25 cellular contexts compared by ENCODE assay signal in genomic region chr6:16559091-16559490, GRCh38.
DNase-seq lines count a peak whose midpoint lies in the region; ATAC-seq, FAIRE-seq and TF ChIP-seq lines count a peak whose summit lies in the region.
"Had no signal": no experiment of that assay in that cellular context is flagged by ENCODE, and none has a peak within 500 bp of the region (broad histone marks: within the 10 kb centered on the region; RNA-seq: fewer than 3 reads in every experiment).

No MANE protein-coding gene starts in this region.

- FAIRE-seq in islet of Langerhans (lab: Jason Lieb, UNC) = peak; percentile 53
- FAIRE-seq: G401.6, GM18507, K562 had no signal

- H3K27ac Mint-ChIP-seq in stimulated activated memory B cell treated with anti-CD40 and anti-IgM and Interleukin-4, amounts not matched to agents 10 μg/mL and 1 μg/mL and 100 μg/mL, for 72 hours = no peak overlapping the region
- H3K27ac Mint-ChIP-seq: activated naive CD4-positive, alpha-beta T cell treated with anti-CD3 and anti-CD28 coated beads, Interleukin-2, amount 10 ng/mL, durations not matched to agents 7 days and 5 days; progenitor cell of endocrine pancreas had no signal

- ATAC-seq in HG02938 (IDR thresholded peaks at IDR 0.05; ENCODE audit: unreplicated experiment) = no peak
- no peak for ATAC-seq in stimulated activated memory B cell treated with anti-CD40 and anti-IgM and Interleukin-4, amounts not matched to agents 10 μg/mL and 1 μg/mL and 100 μg/mL, for 72 hours
- ATAC-seq: K562, left lung, Panc1 had no signal

- no peak overlapping the region for H3K4me3 Mint-ChIP-seq in stimulated activated memory B cell treated with anti-CD40 and anti-IgM and Interleukin-4, amounts not matched to agents 10 μg/mL and 1 μg/mL and 100 μg/mL, for 72 hours
- H3K4me3 Mint-ChIP-seq: activated naive CD4-positive, alpha-beta T cell treated with anti-CD3 and anti-CD28 coated beads, Interleukin-2, amount 10 ng/mL, durations not matched to agents 7 days and 5 days; CD4-positive, alpha-beta memory T cell; central memory CD8-positive, alpha-beta T cell had no signal

- no peaks in the 10 kb centered on the region for H3K4me1 Mint-ChIP-seq in stimulated activated memory B cell treated with anti-CD40 and anti-IgM and Interleukin-4, amounts not matched to agents 10 μg/mL and 1 μg/mL and 100 μg/mL, for 72 hours
- H3K4me1 Mint-ChIP-seq: activated naive CD4-positive, alpha-beta T cell treated with anti-CD3 and anti-CD28 coated beads, Interleukin-2, amount 10 ng/mL, durations not matched to agents 7 days and 5 days had no signal

- H3K36me3 Mint-ChIP-seq in stimulated activated memory B cell treated with anti-CD40 and anti-IgM and Interleukin-4, amounts not matched to agents 10 μg/mL and 1 μg/mL and 100 μg/mL, for 72 hours = peaks cover 48% of the 10 kb centered on the region

- 43 to 45% methylated on average over 5 of the region's 5 CpGs for WGBS in thyroid gland, 2 donors

- no peaks in the 10 kb centered on the region for H3K36me3 ChIP-seq in thyroid gland
- H3K36me3 ChIP-seq: heart left ventricle had no signal

- TF ChIP-seq CTCF in thyroid gland (IDR thresholded peaks at IDR 0.05) = no peak

- no peaks in the 10 kb centered on the region for H3K27me3 ChIP-seq in thyroid gland
- H3K27me3 ChIP-seq: esophagus squamous epithelium, heart left ventricle, left lung, testis had no signal

- no peak for TF ChIP-seq POLR2A in thyroid gland (IDR thresholded peaks at IDR 0.05)

- H3K4me1 ChIP-seq in thyroid gland = peaks cover 9 to 15% of the 10 kb centered on the region in 2 donors
- H3K4me1 ChIP-seq: esophagus squamous epithelium, left lung, testis had no signal

- H3K27me3 Mint-ChIP-seq in stimulated activated memory B cell treated with anti-CD40 and anti-IgM and Interleukin-4, amounts not matched to agents 10 μg/mL and 1 μg/mL and 100 μg/mL, for 72 hours = no peaks in the 10 kb centered on the region
- H3K27me3 Mint-ChIP-seq: activated naive CD4-positive, alpha-beta T cell treated with anti-CD3 and anti-CD28 coated beads, Interleukin-2, amount 10 ng/mL, durations not matched to agents 7 days and 5 days; CD4-positive, alpha-beta memory T cell; central memory CD8-positive, alpha-beta T cell; progenitor cell of endocrine pancreas had no signal

- peak overlapping the region; percentile 17 to 65 (median 42) for H3K27ac ChIP-seq in thyroid gland
- H3K27ac ChIP-seq: 22Rv1, left lung had no signal

- no peaks in the 10 kb centered on the region for H3K9me3 ChIP-seq in thyroid gland
- H3K9me3 ChIP-seq: esophagus squamous epithelium, heart left ventricle, left lung, testis had no signal

- no peaks in the 10 kb centered on the region for H3K9me3 Mint-ChIP-seq in stimulated activated memory B cell treated with anti-CD40 and anti-IgM and Interleukin-4, amounts not matched to agents 10 μg/mL and 1 μg/mL and 100 μg/mL, for 72 hours
- H3K9me3 Mint-ChIP-seq: activated naive CD4-positive, alpha-beta T cell treated with anti-CD3 and anti-CD28 coated beads, Interleukin-2, amount 10 ng/mL, durations not matched to agents 7 days and 5 days; CD4-positive, alpha-beta memory T cell; central memory CD8-positive, alpha-beta T cell had no signal

- intact Hi-C loops in thyroid gland (cut with DNase I) = no loop called here

- peak; percentile 10 for DNase-seq in NCI-H1105 treated with DMSO at 0.1 percent for 48 hours (lab: John Stamatoyannopoulos, UW)
- no peak for DNase-seq in NCI-H1105 (lab: John Stamatoyannopoulos, UW)
- DNase-seq in dermis blood vessel endothelial cell = peak; percentile 11
- peak in 1 of 2 donors; percentile 12 for DNase-seq in thyroid gland
- DNase-seq in MV-4-11 (lab: John Stamatoyannopoulos, UW) = no peak
- DNase-seq: activated CD4-positive, alpha-beta T cell treated with anti-CD3 and anti-CD28 coated beads for 4 hours; activated naive CD4-positive, alpha-beta T cell treated with anti-CD3 and anti-CD28 coated beads, Interleukin-2, amount 10 ng/mL, durations not matched to agents 7 days and 5 days; CD4-positive, alpha-beta memory T cell; esophagus squamous epithelium; H7; heart left ventricle; left lung; NCI-H187 treated with DMSO at 0.1 percent for 48 hours; T-helper 2 cell; testis had no signal

- H3K4me3 ChIP-seq in thyroid gland (replicated peaks in 1 of 3) = no peak overlapping the region
- H3K4me3 ChIP-seq: esophagus squamous epithelium, K562, left lung, testis had no signal

Comparison
In these comparisons a context has a peak if more than half of its experiments do, and no peak if none do; other contexts are left out.
1. DNase-seq: peak in NCI-H1105 treated with DMSO at 0.1 percent for 48 hours (single experiment) and dermis blood vessel endothelial cell (single experiment); none in NCI-H1105 (single experiment) and MV-4-11 (single experiment).